Comparison of ENCODE assay signal across 1 cellular context in the genomic region with DNA sequence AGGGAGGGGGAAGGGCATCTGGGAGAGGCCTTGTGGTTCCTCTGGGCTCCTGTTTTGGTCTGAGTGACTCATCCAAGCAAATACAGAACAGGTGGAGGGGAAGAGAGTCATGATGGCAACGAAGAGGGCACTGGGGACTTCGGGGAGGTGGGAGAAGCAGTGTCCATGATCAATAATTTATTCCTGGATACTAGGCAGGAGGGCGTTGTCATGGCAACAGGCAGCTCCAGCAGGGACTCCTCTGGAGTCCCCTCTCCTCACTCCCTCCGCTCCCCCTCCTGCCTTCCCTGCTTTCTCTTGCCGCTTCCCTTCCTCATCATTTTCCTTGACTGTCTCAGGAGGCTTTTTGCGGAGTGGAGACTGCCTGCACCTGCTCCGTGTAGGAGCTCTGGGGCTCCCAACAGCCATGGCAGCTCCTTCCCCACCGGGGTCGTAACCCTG.
TF ChIP-seq lines count a peak whose summit lies in the region.

No MANE protein-coding gene starts in this region.

TF ChIP-seq in K562, 482 proteins besides CTCF, POLR2A, EP300 and RAD21:
- TF ChIP-seq, protein P1, sequence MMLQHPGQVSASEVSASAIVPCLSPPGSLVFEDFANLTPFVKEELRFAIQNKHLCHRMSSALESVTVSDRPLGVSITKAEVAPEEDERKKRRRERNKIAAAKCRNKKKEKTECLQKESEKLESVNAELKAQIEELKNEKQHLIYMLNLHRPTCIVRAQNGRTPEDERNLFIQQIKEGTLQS (IDR thresholded peaks at IDR 0.05) = 0 out of 2 replicates have a peak, but pooled peaks have one; percentile 15
- TF ChIP-seq, protein P1 (CRISPR knock-in tag; conservative IDR thresholded peaks at IDR 0.05) = no peak
- TF ChIP-seq FOSL1 (tag; conservative IDR thresholded peaks at IDR 0.05) (peak; percentile 61; the same call in 1 of the 2 replicates), ZNF444 (CRISPR knock-in tag; IDR thresholded peaks at IDR 0.05) (no peak), RFX1 (IDR thresholded peaks at IDR 0.05) (peak; percentile 85), JUND (IDR thresholded peaks at IDR 0.05; ENCODE audit: borderline replicate concordance, low read depth, low read length) (peak; percentile 61; the same call in 1 of the 2 replicates), JUND (tag; IDR thresholded peaks at IDR 0.05; ENCODE audit: borderline replicate concordance, low read depth, low read length) (no peak; the same call in 2 of the 3 replicates), KDM2B (CRISPR knock-in tag; IDR thresholded peaks at IDR 0.05) (no peak)
- TF ChIP-seq, protein P2, sequence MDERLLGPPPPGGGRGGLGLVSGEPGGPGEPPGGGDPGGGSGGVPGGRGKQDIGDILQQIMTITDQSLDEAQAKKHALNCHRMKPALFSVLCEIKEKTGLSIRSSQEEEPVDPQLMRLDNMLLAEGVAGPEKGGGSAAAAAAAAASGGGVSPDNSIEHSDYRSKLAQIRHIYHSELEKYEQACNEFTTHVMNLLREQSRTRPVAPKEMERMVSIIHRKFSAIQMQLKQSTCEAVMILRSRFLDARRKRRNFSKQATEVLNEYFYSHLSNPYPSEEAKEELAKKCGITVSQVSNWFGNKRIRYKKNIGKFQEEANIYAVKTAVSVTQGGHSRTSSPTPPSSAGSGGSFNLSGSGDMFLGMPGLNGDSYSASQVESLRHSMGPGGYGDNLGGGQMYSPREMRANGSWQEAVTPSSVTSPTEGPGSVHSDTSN (CRISPR knock-in tag; IDR thresholded peaks at IDR 0.05; ENCODE audit: low read depth) = no peak
- TF ChIP-seq, protein P2 (tag; conservative IDR thresholded peaks at IDR 0.05; ENCODE audit: low read depth) = no peak
